11 cellular contexts compared by ENCODE assay signal in genomic region chr9:76662476-76663281, GRCh38.
DNase-seq lines count a peak whose midpoint lies in the region; ATAC-seq, FAIRE-seq and TF ChIP-seq lines count a peak whose summit lies in the region.
"Had no signal": no experiment of that assay in that cellular context is flagged by ENCODE, and none has a peak within 500 bp of the region (broad histone marks: within the 10 kb centered on the region; RNA-seq: fewer than 3 reads in every experiment).

No MANE protein-coding gene starts in this region.

- H3K27me3 ChIP-seq in HL-60 (ENCODE audit: insufficient read depth, poor library complexity, severe bottlenecking) (no peaks in the 10 kb centered on the region), ascending aorta (no peaks in the 10 kb centered on the region)
- H3K27me3 ChIP-seq: body of pancreas had no signal

- peaks cover 0 to 4% of the 10 kb centered on the region in 2 donors for H3K36me3 ChIP-seq in ascending aorta

- no peak overlapping the region for H3K4me3 ChIP-seq in HL-60 (replicated peaks; ENCODE audit: insufficient read depth, low read length)
- H3K4me3 ChIP-seq in ascending aorta: no peak overlapping the region
- H3K4me3 ChIP-seq: body of pancreas had no signal

- DNase-seq in HL-60 (ENCODE audit: low read depth in 1 of 2, low spot score in 1 of 2): peak; percentile 49 to 78
- peak; percentile 33 for DNase-seq in NCI-H2107 (lab: John Stamatoyannopoulos, UW)
- no peak for DNase-seq in ascending aorta (ENCODE audit: low spot score in 2 of 2)
- DNase-seq in renal cortical epithelial cell (ENCODE audit: low read depth): peak; percentile 44
- DNase-seq in GM19239 (ENCODE audit: insufficient read length, low spot score): no peak
- DNase-seq in stimulated activated CD4-positive, alpha-beta T cell treated with anti-CD3 and anti-CD28 coated beads, Interleukin-4, amount 100 ng/mL, for 4 hours: no peak
- DNase-seq: activated CD4-positive, CD25-positive, alpha-beta regulatory T cell treated with anti-CD3 and anti-CD28 coated beads, Interleukin-2, amount 50 U/mL, for 72 hours; Calu3; NCI-H1048 had no signal

- peaks cover 0 to 6% of the 10 kb centered on the region in 2 donors for H3K4me1 ChIP-seq in ascending aorta
- H3K4me1 ChIP-seq: body of pancreas had no signal

- intact Hi-C loops in ascending aorta (cut with DNase I): no loop called here

- no peak for ATAC-seq in activated CD4-positive, CD25-positive, alpha-beta regulatory T cell treated with anti-CD3 and anti-CD28 coated beads, Interleukin-2, amount 50 U/mL, for 24 hours
- ATAC-seq: body of pancreas had no signal

- H3K9me3 ChIP-seq in ascending aorta: no peaks in the 10 kb centered on the region
- H3K9me3 ChIP-seq: body of pancreas had no signal

- no peak for FAIRE-seq in GM19239 (lab: Jason Lieb, UNC)

- H3K27ac ChIP-seq in HL-60 (replicated peaks) (peak overlapping the region; percentile 65), ascending aorta (peak overlapping the region; percentile 38 to 39)
- H3K27ac ChIP-seq: body of pancreas had no signal

- TF ChIP-seq CTCF in HL-60 (IDR thresholded peaks at IDR 0.05; ENCODE audit: insufficient read depth, low read length): no peak
- no peak for TF ChIP-seq CTCF in ascending aorta (IDR thresholded peaks at IDR 0.05)

Comparison
In these comparisons a context has a peak if more than half of its experiments do, and no peak if none do; other contexts are left out.
1. DNase-seq: peak in HL-60 (2 of 2), NCI-H2107 (single experiment) and renal cortical epithelial cell (single experiment); none in ascending aorta (0 of 2), GM19239 (single experiment) and stimulated activated CD4-positive, alpha-beta T cell treated with anti-CD3 and anti-CD28 coated beads, Interleukin-4, amount 100 ng/mL, for 4 hours (0 of 2).